Comparison of ENCODE assay signal across 8 cellular contexts in genomic region chr2:20213651-20214565, GRCh38. TPM values are rescaled to one million over a fixed set of nuclear protein-coding genes. Genes with fewer than 3 reads are reported as not detected.
A peak's percentile ranks its signal among the peaks of the same experiment; 100 is the strongest.
DNase-seq lines count a peak whose midpoint lies in the region; ATAC-seq and TF ChIP-seq lines count a peak whose summit lies in the region.

No MANE protein-coding gene starts in this region.

- DNase-seq in NCI-H1417 (lab: John Stamatoyannopoulos, UW), result peak; percentile 55 to 99 (median 85)
- DNase-seq in NCI-H1417 treated with DMSO at 0.1 percent for 48 hours (lab: John Stamatoyannopoulos, UW), result no peak
- DNase-seq in NCI-H2171 treated with DMSO at 0.1 percent for 48 hours (lab: John Stamatoyannopoulos, UW), result peak; percentile 98
- DNase-seq in esophagus squamous epithelium (lab: John Stamatoyannopoulos, UW), result no peak
- peak; percentile 61 for DNase-seq in transverse colon
- DNase-seq in kidney tubule cell (ENCODE audit: low spot score), result no peak
- DNase-seq in Right ventricle myocardium inferior (ENCODE audit: missing footprints), result no peak

- no peaks in the 10 kb centered on the region for H3K36me3 ChIP-seq in esophagus squamous epithelium
- no peaks in the 10 kb centered on the region for H3K36me3 ChIP-seq in transverse colon

- H3K27me3 ChIP-seq in esophagus squamous epithelium (no peaks in the 10 kb centered on the region), transverse colon (no peaks in the 10 kb centered on the region)

- 29 to 32% methylated on average over 5 to 6 of the region's 9 CpGs for WGBS in esophagus squamous epithelium, 2 donors
- WGBS in transverse colon (ENCODE audit: low coverage in 1 of 2), 2 donors, result 55% methylated on average over 8 of the region's 9 CpGs; no CpG with 5 or more reads in 1 of the 2 donors

- ATAC-seq in Right ventricle myocardium inferior (no peak), GM19452 (IDR thresholded peaks at IDR 0.05; ENCODE audit: unreplicated experiment) (no peak)

- in situ Hi-C loops in transverse colon (cut with MboI; ENCODE audit: low pct_ligation_motif_present in 1 of 4, low pct_unique_long_range_greater_than_20kb in 1 of 4, low sequenced_read_pairs in 3 of 4), result no loop called here

- TF ChIP-seq CTCF in esophagus squamous epithelium (IDR thresholded peaks at IDR 0.05) (no peak), transverse colon (IDR thresholded peaks at IDR 0.05) (no peak)

- no peak for TF ChIP-seq EP300 in transverse colon (IDR thresholded peaks at IDR 0.05; ENCODE audit: low read depth)

- TF ChIP-seq POLR2A in esophagus squamous epithelium (IDR thresholded peaks at IDR 0.05) (no peak), transverse colon (IDR thresholded peaks at IDR 0.05) (no peak)

- H3K9me3 ChIP-seq in esophagus squamous epithelium (no peaks in the 10 kb centered on the region), transverse colon (no peaks in the 10 kb centered on the region)

- H3K4me3 ChIP-seq in esophagus squamous epithelium (peak overlapping the region in 2 of 4 donors; percentile 35 to 44), transverse colon (no peak overlapping the region)

- H3K27ac ChIP-seq in esophagus squamous epithelium, result peak overlapping the region; percentile 91 to 97 (median 94)
- H3K27ac ChIP-seq in transverse colon, result peak overlapping the region; percentile 31 to 64 (median 48)

- peaks cover 45 to 100% (median 69%) of the 10 kb centered on the region in 3 donors for H3K4me1 ChIP-seq in esophagus squamous epithelium
- peaks cover 1 to 19% (median 10%) of the 10 kb centered on the region in 4 donors for H3K4me1 ChIP-seq in transverse colon

- intact Hi-C loops in esophagus squamous epithelium (cut with DNase I), result no loop called here
- intact Hi-C loops in transverse colon (cut with DNase I; ENCODE audit: low total_unique reads), result no loop called here
- intact Hi-C loops in Right ventricle myocardium inferior (cut with DNase I), result no loop called here

RNA-seq across cellular contexts. Expression of gene SDC1, which starts 11.0 kb away (rescaled TPM):
- total RNA-seq in esophagus squamous epithelium, result 100 to 1,000 TPM; 355 to 757 (median 496) TPM
- total RNA-seq in transverse colon, result 100 to 1,000 TPM; 103 to 192 (median 127) TPM
- total RNA-seq in Right ventricle myocardium inferior, result 0.68 TPM

Comparison
In these comparisons a context has a peak if more than half of its experiments do, and no peak if none do; other contexts are left out.
1. DNase-seq: peak in NCI-H1417 (3 of 3), NCI-H2171 treated with DMSO at 0.1 percent for 48 hours (single experiment) and transverse colon (single experiment); none in NCI-H1417 treated with DMSO at 0.1 percent for 48 hours (single experiment), esophagus squamous epithelium (single experiment), kidney tubule cell (single experiment) and Right ventricle myocardium inferior (single experiment).
2. RNA of gene SDC1, which starts 11.0 kb away (total RNA-seq): 355 to 757 TPM in esophagus squamous epithelium and 103 to 192 TPM in transverse colon; 0.68 TPM in Right ventricle myocardium inferior (single experiment); every median in the first group is over 10 times any median in the second.